ENCODE assay signal across 12 cellular contexts in the genomic region with DNA sequence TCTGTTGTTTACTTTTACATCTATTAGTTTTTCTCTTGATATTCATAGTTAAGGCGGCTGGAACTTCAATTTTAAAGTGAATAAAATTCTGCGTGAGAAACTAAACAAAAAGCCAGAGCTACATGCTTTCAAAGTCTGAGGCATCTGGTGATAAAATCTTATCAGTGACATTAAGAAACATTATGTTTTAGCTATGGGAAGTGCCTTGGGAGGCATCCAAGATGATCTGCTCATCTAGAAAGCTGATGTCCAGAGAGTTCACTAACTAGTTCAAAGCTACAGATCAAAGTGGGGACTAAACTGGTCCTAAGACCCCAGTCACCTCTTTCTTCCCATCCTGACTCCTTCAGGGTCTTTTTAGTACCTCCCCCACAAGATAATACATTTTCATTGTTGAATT. TPM values are rescaled to one million over a fixed set of nuclear protein-coding genes. Genes with fewer than 3 reads are reported as not detected.
A peak's percentile ranks its signal among the peaks of the same experiment; 100 is the strongest.
DNase-seq lines count a peak whose midpoint lies in the region; ATAC-seq and TF ChIP-seq lines count a peak whose summit lies in the region.
"Had no signal": no experiment of that assay in that cellular context is flagged by ENCODE, and none has a peak within 500 bp of the region (broad histone marks: within the 10 kb centered on the region; RNA-seq: fewer than 3 reads in every experiment).

No MANE protein-coding gene starts in this region.

- no peaks in the 10 kb centered on the region for H3K27me3 Mint-ChIP-seq in CD8-positive, alpha-beta memory T cell
- H3K27me3 Mint-ChIP-seq: IgD-negative memory B cell had no signal

- H3K9me3 Mint-ChIP-seq in CD8-positive, alpha-beta memory T cell, result no peaks in the 10 kb centered on the region

- H3K4me1 ChIP-seq in CD8-positive, alpha-beta memory T cell (ENCODE audit: insufficient read depth, low read length), result no peaks in the 10 kb centered on the region
- H3K4me1 ChIP-seq in Panc1 (ENCODE audit: control insufficient read depth, insufficient read depth, low read length) (peaks cover 11% of the 10 kb centered on the region; the same call in 1 of the 2 replicates), esophagus squamous epithelium (peaks cover 0 to 33% (median 3%) of the 10 kb centered on the region in 3 donors), psoas muscle (peaks cover 14% of the 10 kb centered on the region), testis (peaks cover 8% of the 10 kb centered on the region)

- peak overlapping the region; percentile 34 for H3K27ac ChIP-seq in CD8-positive, alpha-beta memory T cell (ENCODE audit: low read depth, low read length)
- H3K27ac ChIP-seq in Panc1 (ENCODE audit: low read length) (peak overlapping the region; percentile 75; the same call in 1 of the 2 replicates), esophagus squamous epithelium (peak overlapping the region in 3 of 4 donors; percentile 18 to 68 (median 57)), psoas muscle (peak overlapping the region; percentile 25), testis (peak overlapping the region in 1 of 2 donors; percentile 52)

- H3K36me3 ChIP-seq in CD8-positive, alpha-beta memory T cell (ENCODE audit: insufficient read depth, low read length), result no peaks in the 10 kb centered on the region
- H3K36me3 ChIP-seq in Panc1 (ENCODE audit: control insufficient read depth, insufficient read depth, low read length) (peaks cover 2% of the 10 kb centered on the region; the same call in 1 of the 2 replicates), esophagus squamous epithelium (peaks cover 0 to 34% (median 5%) of the 10 kb centered on the region in 3 donors), psoas muscle (ENCODE audit: insufficient read depth in 1 of 2, low read depth in 1 of 2) (peaks cover 0 to 12% of the 10 kb centered on the region in 2 donors), testis (ENCODE audit: low read depth, missing control alignments) (no peaks in the 10 kb centered on the region)

- intact Hi-C loops in Panc1 (cut with micrococcal nuclease; ENCODE audit: unreplicated experiment), result no loop called here
- intact Hi-C loops in esophagus squamous epithelium (cut with DNase I), result no loop called here
- intact Hi-C loops in psoas muscle (cut with DNase I), result no loop called here
- intact Hi-C loops in testis (cut with DNase I; ENCODE audit: low total_unique reads), result no loop called here

- ATAC-seq in Panc1 (no peak), psoas muscle (peak in 1 of 4 donors; percentile 31)

- in situ Hi-C loops in Panc1 (cut with HindIII; ENCODE audit: low pct_unique_long_range_greater_than_20kb, low sequenced_read_pairs), result no loop called here

- H3K9me3 ChIP-seq in CD8-positive, alpha-beta memory T cell (ENCODE audit: low read length), result no peaks in the 10 kb centered on the region
- no peaks in the 10 kb centered on the region for H3K9me3 ChIP-seq in Panc1 (ENCODE audit: control insufficient read depth, insufficient read depth, low read depth, low read length)
- H3K9me3 ChIP-seq in esophagus squamous epithelium, result no peaks in the 10 kb centered on the region
- no peaks in the 10 kb centered on the region for H3K9me3 ChIP-seq in psoas muscle
- no peaks in the 10 kb centered on the region for H3K9me3 ChIP-seq in testis

- no peak for TF ChIP-seq POLR2A in esophagus squamous epithelium (IDR thresholded peaks at IDR 0.05)
- TF ChIP-seq POLR2A in testis (IDR thresholded peaks at IDR 0.05), result no peak

- H3K4me1 Mint-ChIP-seq in CD8-positive, alpha-beta memory T cell, result peaks cover 0 to 4% (median 3%) of the 10 kb centered on the region in 3 donors

- H3K27me3 ChIP-seq in CD8-positive, alpha-beta memory T cell (ENCODE audit: insufficient read depth, low read length, poor library complexity, severe bottlenecking), result no peaks in the 10 kb centered on the region
- H3K27me3 ChIP-seq in Panc1 (ENCODE audit: control insufficient read depth, insufficient read depth, low read length) (no peaks in the 10 kb centered on the region), esophagus squamous epithelium (no peaks in the 10 kb centered on the region), psoas muscle (ENCODE audit: insufficient read depth in 3 of 3, low read length in 2 of 3) (no peaks in the 10 kb centered on the region), testis (no peaks in the 10 kb centered on the region)

- DNase-seq in CD8-positive, alpha-beta memory T cell, result no peak
- DNase-seq in Panc1 (ENCODE audit: low read depth, low spot score) (no peak), esophagus squamous epithelium (lab: John Stamatoyannopoulos, UW) (no peak), psoas muscle (no peak), NCI-H1694 treated with DMSO at 0.1 percent for 48 hours (lab: John Stamatoyannopoulos, UW) (no peak), NCI-H526 treated with DMSO at 0.1 percent for 48 hours (lab: John Stamatoyannopoulos, UW) (no peak), cerebellum (ENCODE audit: low spot score) (no peak), testis (no peak)
- DNase-seq: central memory CD4-positive, alpha-beta T cell; COR-L47; H7 had no signal

- POLR2A ChIA-PET in CD8-positive, alpha-beta memory T cell (lab: Charles Lee), result no interaction called here
- POLR2A ChIA-PET in Panc1 (lab: Charles Lee), result no interaction called here

- CTCF ChIA-PET in CD8-positive, alpha-beta memory T cell (lab: Charles Lee), result interaction anchor here (1.0 kb wide), 1 partner anchor 14 kb away, joined by 4 read pairs; no protein-coding TSS in a partner anchor
- CTCF ChIA-PET in Panc1 (lab: Charles Lee), result no interaction called here

- BruUV-seq in Panc1 (replicated peaks; lab: Mats Ljungman, UMichigan), result no TSS peak

- 46 to 71% methylated on average over 2 of the region's 2 CpGs for WGBS in esophagus squamous epithelium, 2 donors
- 77 to 89% (median 79%) methylated on average over 2 of the region's 2 CpGs for WGBS in psoas muscle, 3 donors
- WGBS in testis, 2 donors, result 64 to 74% methylated on average over 2 of the region's 2 CpGs

- peak overlapping the region in 1 of 8 donors; percentile 61 for H3K27ac Mint-ChIP-seq in CD8-positive, alpha-beta memory T cell
- H3K27ac Mint-ChIP-seq: IgD-negative memory B cell had no signal

- H3K4me3 Mint-ChIP-seq in CD8-positive, alpha-beta memory T cell, result no peak overlapping the region
- H3K4me3 Mint-ChIP-seq: IgD-negative memory B cell had no signal

- no peak overlapping the region for H3K4me3 ChIP-seq in CD8-positive, alpha-beta memory T cell (ENCODE audit: low read length)
- H3K4me3 ChIP-seq in Panc1 (ENCODE audit: low read depth in 2 of 2, low read length in 2 of 2), result no peak overlapping the region
- H3K4me3 ChIP-seq in esophagus squamous epithelium, result no peak overlapping the region
- H3K4me3 ChIP-seq in psoas muscle, result no peak overlapping the region
- H3K4me3 ChIP-seq in testis, result no peak overlapping the region

- TF ChIP-seq CTCF in Panc1 (IDR thresholded peaks at IDR 0.05), result no peak
- TF ChIP-seq CTCF in esophagus squamous epithelium (IDR thresholded peaks at IDR 0.05), result no peak
- no peak for TF ChIP-seq CTCF in psoas muscle (IDR thresholded peaks at IDR 0.05)
- TF ChIP-seq CTCF in testis (IDR thresholded peaks at IDR 0.05), result no peak

- peaks cover 5 to 41% (median 25%) of the 10 kb centered on the region in 3 donors for H3K36me3 Mint-ChIP-seq in CD8-positive, alpha-beta memory T cell
- H3K36me3 Mint-ChIP-seq: IgD-negative memory B cell had no signal

RNA-seq across cellular contexts. Expression of a gene that starts 37.2 kb away (rescaled TPM):
- total RNA-seq in CD8-positive, alpha-beta memory T cell, result 10 to 100 TPM; 86.9 to 91.9 TPM
- 35.9 TPM for polyA plus RNA-seq in CD8-positive, alpha-beta memory T cell
- total RNA-seq in Panc1 (2021; ENCODE audit: unreplicated experiment) (67.2 TPM), esophagus squamous epithelium (10 to 100 TPM; 33.7 to 60.0 (median 53.9) TPM), psoas muscle (10 to 100 TPM; 49.5 to 76.9 (median 65.8) TPM), cerebellum (56.3 TPM), testis (10 to 100 TPM; 41.6 to 42.6 TPM)
- polyA plus RNA-seq in Panc1 (2012; ENCODE audit: insufficient read length), result 43.7 TPM
- polyA plus RNA-seq in psoas muscle (10 to 100 TPM; 34.9 to 71.5 (median 40.9) TPM), testis (ENCODE audit: insufficient read depth, low read depth, low replicate concordance) (35.7 TPM)

RNA-seq across cellular contexts. Expression of a gene that starts 37.3 kb away (rescaled TPM):
- total RNA-seq in CD8-positive, alpha-beta memory T cell, result 10 to 100 TPM; 14.0 to 15.0 TPM
- polyA plus RNA-seq in CD8-positive, alpha-beta memory T cell, result 2.6 TPM
- 13.0 TPM for total RNA-seq in Panc1 (2021; ENCODE audit: unreplicated experiment)
- 8.2 TPM for polyA plus RNA-seq in Panc1 (2012; ENCODE audit: insufficient read length)
- 1 to 10 TPM; 3.1 to 8.7 (median 5.7) TPM for total RNA-seq in esophagus squamous epithelium
- 10 to 100 TPM; 12.5 to 30.8 (median 20.0) TPM for total RNA-seq in psoas muscle
- polyA plus RNA-seq in psoas muscle, result 10 to 100 TPM in 1 of 3 donors, 1 to 10 TPM in 2; 6.2 to 12.8 (median 6.6) TPM
- total RNA-seq in cerebellum, result 7.3 TPM
- 1 to 10 TPM; 8.2 to 9.0 TPM for total RNA-seq in testis
- polyA plus RNA-seq in testis (ENCODE audit: insufficient read depth, low read depth, low replicate concordance), result 4.9 TPM
